19 cellular contexts compared by ENCODE assay signal in the genomic region with DNA sequence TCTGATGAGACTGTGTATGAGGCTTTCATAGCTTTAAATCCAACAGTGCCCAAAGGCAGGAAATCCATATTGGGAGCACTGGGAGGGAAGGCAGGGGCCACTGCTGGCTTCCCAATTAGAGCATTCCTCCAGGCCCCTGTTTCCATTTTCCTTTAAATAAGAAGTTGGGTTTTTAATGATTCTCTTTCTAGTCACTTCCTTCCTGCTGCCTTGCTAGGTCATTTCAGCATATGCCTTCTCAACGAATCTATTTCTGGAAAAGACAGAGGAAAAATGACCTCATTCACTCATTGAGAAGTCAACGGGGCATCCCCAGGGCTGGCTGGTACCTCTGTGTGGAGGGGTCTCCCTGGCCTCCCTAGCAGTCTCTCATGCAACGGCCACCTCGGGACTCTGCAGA. TPM values are rescaled to one million over a fixed set of nuclear protein-coding genes. Genes with fewer than 3 reads are reported as not detected.
"Had no signal": no experiment of that assay in that cellular context is flagged by ENCODE, and none has a peak within 500 bp of the region (broad histone marks: within the 10 kb centered on the region; RNA-seq: fewer than 3 reads in every experiment).

No MANE protein-coding gene starts in this region.

- H3K4me3 Mint-ChIP-seq: activated naive CD8-positive, alpha-beta T cell treated with anti-CD3 and anti-CD28 coated beads for 36 hours; brain; natural killer cell; stimulated activated naive B cell treated with anti-CD40 and anti-IgM and Interleukin-4, amounts not matched to agents 10 μg/mL and 1 μg/mL and 100 μg/mL, for 72 hours had no signal

- H3K36me3 Mint-ChIP-seq: activated naive CD8-positive, alpha-beta T cell treated with anti-CD3 and anti-CD28 coated beads for 36 hours; brain; natural killer cell; stimulated activated naive B cell treated with anti-CD40 and anti-IgM and Interleukin-4, amounts not matched to agents 10 μg/mL and 1 μg/mL and 100 μg/mL, for 72 hours had no signal

- H3K4me1 Mint-ChIP-seq: natural killer cell; stimulated activated naive B cell treated with anti-CD40 and anti-IgM and Interleukin-4, amounts not matched to agents 10 μg/mL and 1 μg/mL and 100 μg/mL, for 72 hours had no signal

- H3K9me3 Mint-ChIP-seq: activated naive CD8-positive, alpha-beta T cell treated with anti-CD3 and anti-CD28 coated beads for 36 hours; brain; natural killer cell; stimulated activated naive B cell treated with anti-CD40 and anti-IgM and Interleukin-4, amounts not matched to agents 10 μg/mL and 1 μg/mL and 100 μg/mL, for 72 hours had no signal

- H3K27ac Mint-ChIP-seq: activated naive CD8-positive, alpha-beta T cell treated with anti-CD3 and anti-CD28 coated beads for 36 hours; brain; natural killer cell; stimulated activated naive B cell treated with anti-CD40 and anti-IgM and Interleukin-4, amounts not matched to agents 10 μg/mL and 1 μg/mL and 100 μg/mL, for 72 hours had no signal

- ATAC-seq: activated CD4-positive, CD25-positive, alpha-beta regulatory T cell treated with anti-CD3 and anti-CD28 coated beads, Interleukin-2, amount 50 U/mL, for 24 hours; left lung; natural killer cell; stimulated activated naive B cell treated with anti-CD40 and anti-IgM and Interleukin-4, amounts not matched to agents 10 μg/mL and 1 μg/mL and 100 μg/mL, for 72 hours had no signal

- DNase-seq: activated CD4-positive, alpha-beta T cell treated with anti-CD3 and anti-CD28 coated beads, Interleukin-2, amount 50 U/mL, for 1 hour; activated CD8-positive, alpha-beta memory T cell treated with anti-CD3 and anti-CD28 coated beads for 24 hours; activated naive CD8-positive, alpha-beta T cell treated with anti-CD3 and anti-CD28 coated beads for 36 hours; amygdala; central memory CD4-positive, alpha-beta T cell; colonic mucosa; glutamatergic neuron; hypothalamus; kidney; mammary epithelial cell; natural killer cell; nucleus accumbens; stimulated activated CD4-positive, alpha-beta T cell treated with anti-CD3 and anti-CD28 coated beads, Interleukin-2, amount 100 ng/mL, for 48 hours; stimulated activated naive B cell treated with anti-CD40 and anti-IgM and Interleukin-4, amounts not matched to agents 10 μg/mL and 1 μg/mL and 100 μg/mL, for 72 hours; substantia nigra; transverse colon had no signal

RNA-seq across cellular contexts. Expression of gene IGF1, which starts 43.5 kb away (rescaled TPM):
- total RNA-seq: mammary epithelial cell had no signal
- polyA plus RNA-seq: mammary epithelial cell had no signal
